27 cellular contexts compared by ENCODE assay signal in genomic region chr12:93451423-93452158, GRCh38.
"Had no signal": no experiment of that assay in that cellular context is flagged by ENCODE, and none has a peak within 500 bp of the region (broad histone marks: within the 10 kb centered on the region; RNA-seq: fewer than 3 reads in every experiment).

No MANE protein-coding gene starts in this region.

- H3K36me3 ChIP-seq: Peyer's patch had no signal

- FAIRE-seq: astrocyte, colon had no signal

- H3K4me3 Mint-ChIP-seq: activated CD4-positive, alpha-beta T cell treated with anti-CD3 and anti-CD28 coated beads for 36 hours; activated CD8-positive, alpha-beta T cell treated with anti-CD3 and anti-CD28 coated beads for 36 hours; activated T-cell treated with anti-CD3 and anti-CD28 coated beads, Interleukin-2, amount 50 U/mL, for 72 hours; brain; T-cell had no signal

- H3K4me1 Mint-ChIP-seq: brain had no signal

- H3K4me3 ChIP-seq: Peyer's patch had no signal

- H3K9me3 Mint-ChIP-seq: activated CD8-positive, alpha-beta T cell treated with anti-CD3 and anti-CD28 coated beads for 36 hours; activated T-cell treated with anti-CD3 and anti-CD28 coated beads, Interleukin-2, amount 50 U/mL, for 72 hours; activated T-helper 2 cell treated with anti-CD3 and anti-CD28 coated beads, Interferon-gamma antibody, Interleukin-2, Interleukin-4, amounts not matched to agents 10 μg/mL and 5 μg/mL and 100 μg/mL, durations not matched to agents 14 hours and 24 hours and 36 hours; brain; IgD-negative memory B cell; T-cell had no signal

- H3K4me1 ChIP-seq: Peyer's patch had no signal

- H3K27me3 Mint-ChIP-seq: IgD-negative memory B cell, T-cell had no signal

- H3K27me3 ChIP-seq: Peyer's patch had no signal

- H3K36me3 Mint-ChIP-seq: brain, IgD-negative memory B cell, T-cell had no signal

- ATAC-seq: activated CD4-positive, alpha-beta T cell treated with anti-CD3 and anti-CD28 coated beads for 36 hours; activated CD8-positive, alpha-beta T cell treated with anti-CD3 and anti-CD28 coated beads for 36 hours; activated T-cell treated with anti-CD3 and anti-CD28 coated beads, Interleukin-2, amount 50 U/mL, for 72 hours; T-cell had no signal

- H3K27ac ChIP-seq: Peyer's patch, RWPE1, VCaP had no signal

- DNase-seq: activated CD4-positive, alpha-beta T cell treated with anti-CD3 and anti-CD28 coated beads for 36 hours; activated CD8-positive, alpha-beta memory T cell treated with anti-CD3 and anti-CD28 coated beads, Interleukin-2, amount 50 U/mL, for 4 hours; activated CD8-positive, alpha-beta T cell treated with anti-CD3 and anti-CD28 coated beads for 36 hours; activated gamma-delta T cell treated with Interleukin-2 at 50 U/mL for 16 hours; activated naive CD4-positive, alpha-beta T cell treated with anti-CD3 and anti-CD28 coated beads, Interleukin-2, amount 50 U/mL, for 16 hours; activated T-cell treated with anti-CD3 and anti-CD28 coated beads, Interleukin-2, amount 50 U/mL, for 72 hours; amygdala; cerebellar nuclear complex; NCI-H1092; NCI-H1417; NCI-H1694; NCI-H2029 treated with DMSO at 0.1 percent for 48 hours; NCI-H345; NCI-H510A; NCI-H526 treated with DMSO at 0.1 percent for 48 hours; Peyer's patch; SHP77; T-cell; T-helper 2 cell; T1000 had no signal

- H3K27ac Mint-ChIP-seq: activated CD4-positive, alpha-beta T cell treated with anti-CD3 and anti-CD28 coated beads for 36 hours; activated CD8-positive, alpha-beta T cell treated with anti-CD3 and anti-CD28 coated beads for 36 hours; activated T-cell treated with anti-CD3 and anti-CD28 coated beads, Interleukin-2, amount 50 U/mL, for 72 hours; activated T-helper 2 cell treated with anti-CD3 and anti-CD28 coated beads, Interferon-gamma antibody, Interleukin-2, Interleukin-4, amounts not matched to agents 10 μg/mL and 5 μg/mL and 100 μg/mL, durations not matched to agents 14 hours and 24 hours and 36 hours; brain; IgD-negative memory B cell; T-cell had no signal

- H3K9me3 ChIP-seq: Peyer's patch had no signal
